ENCODE assay signal across 15 cellular contexts in the genomic region with DNA sequence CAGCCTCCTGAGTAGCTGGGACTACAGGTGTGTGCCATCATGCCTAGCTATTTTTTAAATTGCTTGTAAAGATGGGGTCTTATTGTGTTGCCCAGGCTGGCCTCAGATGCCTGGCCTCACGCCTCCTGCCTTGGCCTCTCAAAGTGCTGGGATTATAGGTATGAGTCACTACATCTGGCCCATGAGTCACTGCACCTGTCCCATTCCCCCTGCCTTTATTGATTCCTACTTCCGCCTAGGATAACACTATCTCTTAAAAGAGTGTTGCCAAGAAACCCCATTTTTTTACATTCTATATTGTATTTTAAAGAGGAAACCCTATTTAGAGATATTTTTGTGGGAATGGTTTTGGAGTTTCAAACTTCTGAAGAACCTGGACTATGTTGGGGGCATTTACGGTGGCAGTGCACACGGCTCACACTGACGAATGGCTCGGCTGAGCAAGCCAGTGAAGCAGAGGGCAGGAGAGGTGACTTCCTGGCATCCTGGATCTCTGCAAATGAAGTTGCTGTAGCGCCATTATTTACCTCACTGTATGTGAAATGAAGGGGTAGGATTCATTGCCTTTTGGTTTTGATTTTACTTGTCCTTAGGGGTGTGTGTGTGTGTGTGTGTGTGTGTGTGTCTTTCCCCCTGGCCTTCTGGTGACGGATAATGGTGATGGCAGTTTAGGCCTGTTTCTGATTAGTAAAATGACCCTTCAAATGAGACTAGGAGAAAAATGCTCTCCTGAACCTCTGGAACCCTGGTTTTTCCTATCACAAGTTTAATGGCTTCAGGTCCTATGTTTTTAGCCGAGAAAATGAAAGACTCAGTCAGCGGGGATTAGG. TPM values are rescaled to one million over a fixed set of nuclear protein-coding genes. Genes with fewer than 3 reads are reported as not detected.
A peak's percentile ranks its signal among the peaks of the same experiment; 100 is the strongest.
DNase-seq lines count a peak whose midpoint lies in the region; ATAC-seq and TF ChIP-seq lines count a peak whose summit lies in the region.
"Had no signal": no experiment of that assay in that cellular context is flagged by ENCODE, and none has a peak within 500 bp of the region (broad histone marks: within the 10 kb centered on the region; RNA-seq: fewer than 3 reads in every experiment).

No MANE protein-coding gene starts in this region.

- H3K4me3 ChIP-seq in tibial nerve (no peak overlapping the region), MG63 (no peak overlapping the region)

- TF ChIP-seq EP300 in tibial nerve (IDR thresholded peaks at IDR 0.05), result no peak

- H3K27ac ChIP-seq in foreskin keratinocyte, result no peak overlapping the region
- H3K27ac ChIP-seq in tibial nerve, result no peak overlapping the region

- ATAC-seq in foreskin keratinocyte, result peak; percentile 71
- no peak for ATAC-seq in GM21381 (IDR thresholded peaks at IDR 0.05; ENCODE audit: unreplicated experiment)

- no peaks in the 10 kb centered on the region for H3K27me3 Mint-ChIP-seq in type B pancreatic cell

- TF ChIP-seq CTCF in foreskin keratinocyte (conservative IDR thresholded peaks at IDR 0.05) (no peak), type B pancreatic cell (conservative IDR thresholded peaks at IDR 0.05) (no peak), tibial nerve (IDR thresholded peaks at IDR 0.05) (no peak)

- H3K4me1 ChIP-seq in foreskin keratinocyte, result no peaks in the 10 kb centered on the region
- no peaks in the 10 kb centered on the region for H3K4me1 ChIP-seq in tibial nerve

- peak overlapping the region; percentile 54 for H3K27ac Mint-ChIP-seq in type B pancreatic cell
- H3K27ac Mint-ChIP-seq: CD4-positive, CD25-positive, alpha-beta regulatory T cell had no signal

- H3K4me1 Mint-ChIP-seq in type B pancreatic cell (ENCODE audit: unreplicated experiment), result peaks cover 52% of the 10 kb centered on the region
- H3K4me1 Mint-ChIP-seq: CD4-positive, CD25-positive, alpha-beta regulatory T cell had no signal

- H3K27me3 ChIP-seq in foreskin keratinocyte, result no peaks in the 10 kb centered on the region
- H3K27me3 ChIP-seq in tibial nerve, result no peaks in the 10 kb centered on the region
- H3K27me3 ChIP-seq in MG63, result no peaks in the 10 kb centered on the region

- peak overlapping the region; percentile 16 for H3K4me3 Mint-ChIP-seq in type B pancreatic cell
- H3K4me3 Mint-ChIP-seq: CD4-positive, CD25-positive, alpha-beta regulatory T cell had no signal

- no peak for TF ChIP-seq POLR2A in tibial nerve (IDR thresholded peaks at IDR 0.05)

- no peaks in the 10 kb centered on the region for H3K9me3 Mint-ChIP-seq in type B pancreatic cell

- H3K36me3 Mint-ChIP-seq in type B pancreatic cell, result peaks cover 5% of the 10 kb centered on the region
- H3K36me3 Mint-ChIP-seq: CD4-positive, CD25-positive, alpha-beta regulatory T cell had no signal

- DNase-seq in NCI-H345 (lab: John Stamatoyannopoulos, UW), result peak; percentile 13
- no peak for DNase-seq in NCI-H345 treated with DMSO at 0.1 percent for 48 hours (lab: John Stamatoyannopoulos, UW; ENCODE audit: unreplicated experiment)
- DNase-seq in NCI-H774 (lab: John Stamatoyannopoulos, UW), result peak; percentile 68
- peak in 1 of 2 donors; percentile 11 for DNase-seq in foreskin keratinocyte
- no peak for DNase-seq in type B pancreatic cell (ENCODE audit: extremely low spot score, unreplicated experiment)
- no peak for DNase-seq in tibial nerve (ENCODE audit: low spot score in 2 of 2)
- no peak for DNase-seq in MG63
- DNase-seq: activated CD8-positive, alpha-beta memory T cell treated with anti-CD3 and anti-CD28 coated beads, Interleukin-2, amount 50 U/mL, for 4 hours; activated naive CD4-positive, alpha-beta T cell treated with Interleukin-2 at 50 U/mL for 16 hours; CD4-positive, CD25-positive, alpha-beta regulatory T cell; NCI-H446; posterior cingulate gyrus; stimulated activated CD4-positive, alpha-beta T cell treated with anti-CD3 and anti-CD28 coated beads, Interleukin-12 subunit alpha, Interleukin-12 subunit beta, amount 100 ng/mL, for 4 hours had no signal

- WGBS in tibial nerve, 2 donors, result 71 to 74% methylated on average over 10 of the region's 10 CpGs

- H3K9me3 ChIP-seq in tibial nerve (peaks cover 0 to 6% (median 0%) of the 10 kb centered on the region in 4 donors), MG63 (no peaks in the 10 kb centered on the region)

- H3K36me3 ChIP-seq in tibial nerve, result no peaks in the 10 kb centered on the region
- no peaks in the 10 kb centered on the region for H3K36me3 ChIP-seq in MG63

RNA-seq across cellular contexts. Expression of a gene that starts 22.5 kb away (rescaled TPM):
- total RNA-seq in foreskin keratinocyte (1.0 and 1.9 TPM in 2 replicates), type B pancreatic cell (ENCODE audit: low replicate concordance) (6.1 and 22.1 TPM in 2 replicates), tibial nerve (1 to 10 TPM in 3 of 4 donors, under 1 TPM in 1; 0.90 to 2.0 (median 1.5) TPM)
- polyA plus RNA-seq in foreskin keratinocyte, result 0.21 and 0.41 TPM in 2 replicates
- total RNA-seq in MG63 (2014; rRNA removed; shearing (Covaris generic); ENCODE audit: low replicate concordance), result not detected in 2 replicates
- total RNA-seq: CD4-positive, CD25-positive, alpha-beta regulatory T cell; T-helper 1 cell treated with Interleukin-12 subunit alpha and Interleukin-12 subunit beta and Interleukin-4 antibody, amounts not matched to agents 30 ng/mL and 1 ng/mL, for 36 hours had no signal
- polyA plus RNA-seq: CD4-positive, CD25-positive, alpha-beta regulatory T cell had no signal

Comparison
In these comparisons a context has a peak if more than half of its experiments do, and no peak if none do; other contexts are left out.
1. DNase-seq: peak in NCI-H345 (single experiment) and NCI-H774 (single experiment); none in NCI-H345 treated with DMSO at 0.1 percent for 48 hours (single experiment), type B pancreatic cell (single experiment), tibial nerve (0 of 2) and MG63 (single experiment).